ENCODE assay signal across 9 cellular contexts in the genomic region with DNA sequence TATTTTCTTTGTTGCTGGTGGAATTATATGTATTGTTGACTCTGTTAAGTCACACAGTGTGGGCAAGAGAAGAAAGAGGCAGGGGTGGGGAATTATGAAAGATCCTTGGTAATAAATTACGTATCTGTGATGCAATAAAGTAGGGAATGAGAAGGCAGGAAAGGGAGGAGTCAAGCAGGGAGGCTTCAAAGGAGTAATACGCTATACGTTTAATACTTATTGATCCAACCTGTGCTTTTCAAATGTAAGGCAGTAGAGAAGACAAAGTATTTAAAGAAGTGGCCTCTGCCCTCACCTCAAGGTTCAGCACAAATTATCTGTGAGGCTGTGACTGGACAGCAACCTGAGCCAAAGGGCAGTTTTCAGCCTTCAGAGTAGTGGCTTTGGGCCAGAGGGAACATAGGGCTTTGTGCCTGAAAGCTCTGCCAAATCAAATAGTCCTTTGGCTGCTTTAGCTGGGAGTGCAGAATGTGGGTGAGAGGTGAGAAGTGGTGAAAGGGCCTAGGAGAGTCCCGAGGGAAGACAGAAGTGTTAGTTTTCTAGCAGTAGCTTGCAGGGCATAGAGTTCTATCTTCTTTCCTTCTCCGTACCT. TPM values are rescaled to one million over a fixed set of nuclear protein-coding genes. Genes with fewer than 3 reads are reported as not detected.
DNase-seq lines count a peak whose midpoint lies in the region; ATAC-seq, FAIRE-seq and TF ChIP-seq lines count a peak whose summit lies in the region.
"Had no signal": no experiment of that assay in that cellular context is flagged by ENCODE, and none has a peak within 500 bp of the region (broad histone marks: within the 10 kb centered on the region; RNA-seq: fewer than 3 reads in every experiment).

No MANE protein-coding gene starts in this region.

- TF ChIP-seq EP300 in upper lobe of left lung (IDR thresholded peaks at IDR 0.05) = peak in 1 of 4 donors; percentile 67

- TF ChIP-seq CTCF in choroid plexus epithelial cell (conservative IDR thresholded peaks at IDR 0.05; ENCODE audit: low read depth, low read length) = no peak
- no peak for TF ChIP-seq CTCF in lower lobe of right lung (IDR thresholded peaks at IDR 0.05)
- no peak for TF ChIP-seq CTCF in upper lobe of left lung (IDR thresholded peaks at IDR 0.05)

- intact Hi-C loops in lower lobe of right lung (cut with DNase I) = no loop called here

- ATAC-seq in lower lobe of right lung (peak; percentile 95 to 97), upper lobe of left lung (ENCODE audit: low FRiP score in 2 of 2) (peak; percentile 86 to 90)

- no peaks in the 10 kb centered on the region for H3K27me3 ChIP-seq in lower lobe of right lung (ENCODE audit: low read depth)
- no peaks in the 10 kb centered on the region for H3K27me3 ChIP-seq in upper lobe of left lung

- H3K36me3 ChIP-seq in lower lobe of right lung (peaks cover 16% of the 10 kb centered on the region), upper lobe of left lung (peaks cover 0 to 14% (median 0%) of the 10 kb centered on the region in 4 donors)

- no peaks in the 10 kb centered on the region for H3K9me3 ChIP-seq in lower lobe of right lung
- no peaks in the 10 kb centered on the region for H3K9me3 ChIP-seq in upper lobe of left lung

- WGBS in upper lobe of left lung, 2 donors = 33 to 59% methylated on average over 5 of the region's 5 CpGs

- H3K4me3 ChIP-seq in choroid plexus epithelial cell (ENCODE audit: low read depth, low read length) (peak overlapping the region; percentile 4), lower lobe of right lung (no peak overlapping the region), upper lobe of left lung (no peak overlapping the region)

- FAIRE-seq in HTR-8/SVneo (lab: Jason Lieb, UNC) = no peak

- DNase-seq in DMS79 treated with DMSO at 0.1 percent for 48 hours (lab: John Stamatoyannopoulos, UW) (peak; percentile 32), DMS79 (lab: John Stamatoyannopoulos, UW) (no peak), choroid plexus epithelial cell (ENCODE audit: low read depth) (peak; percentile 89), lower lobe of right lung (no peak), upper lobe of left lung (peak in 1 of 2 donors; percentile 79), T-helper 2 cell (no peak), HTR-8/SVneo (ENCODE audit: insufficient read length, low spot score) (no peak)
- no peak for DNase-seq in effector CD4-positive, alpha-beta T cell
- DNase-seq: activated gamma-delta T cell had no signal

- TF ChIP-seq POLR2A in upper lobe of left lung (IDR thresholded peaks at IDR 0.05) = peak in 1 of 4 donors; percentile 8

- peak overlapping the region; percentile 59 for H3K27ac ChIP-seq in lower lobe of right lung
- H3K27ac ChIP-seq in upper lobe of left lung = peak overlapping the region; percentile 38 to 67 (median 44)

- H3K4me1 ChIP-seq in lower lobe of right lung (peaks cover 19% of the 10 kb centered on the region), upper lobe of left lung (peaks cover 0 to 17% (median 7%) of the 10 kb centered on the region in 4 donors)

RNA-seq across cellular contexts. Expression of gene PLIN1, which starts 1.2 kb away (rescaled TPM):
- total RNA-seq in lower lobe of right lung (1.3 TPM), upper lobe of left lung (1 to 10 TPM in 3 of 6 donors, under 1 TPM in 2, not detected in 1; 0.29 to 3.8 (median 1.1) TPM)

RNA-seq across cellular contexts. Expression of gene PEX11A, which starts 10.2 kb away (rescaled TPM):
- total RNA-seq in lower lobe of right lung (10.1 TPM), upper lobe of left lung (10 to 100 TPM in 1 of 6 donors, 1 to 10 TPM in 5; 4.4 to 18.7 (median 6.7) TPM)

RNA-seq across cellular contexts. Expression of gene WDR93, which starts 10.2 kb away (rescaled TPM):
- total RNA-seq in lower lobe of right lung = 1.2 TPM
- total RNA-seq in upper lobe of left lung = 1 to 10 TPM in 4 of 6 donors, under 1 TPM in 2; 0.31 to 7.2 (median 1.9) TPM

RNA-seq across cellular contexts. Expression of gene KIF7, which starts 25.1 kb away (rescaled TPM):
- total RNA-seq in lower lobe of right lung (1.5 TPM), upper lobe of left lung (1 to 10 TPM; 1.4 to 4.7 (median 3.2) TPM)

Comparison
In these comparisons a context has a peak if more than half of its experiments do, and no peak if none do; other contexts are left out.
1. DNase-seq: peak in DMS79 treated with DMSO at 0.1 percent for 48 hours (single experiment) and choroid plexus epithelial cell (single experiment); none in DMS79 (single experiment), lower lobe of right lung (single experiment), effector CD4-positive, alpha-beta T cell (single experiment), T-helper 2 cell (0 of 5) and HTR-8/SVneo (single experiment).